In genomic region chr19:17539288-17540117, GRCh38 we compare ENCODE assay signal across 8 cellular contexts. TPM values are rescaled to one million over a fixed set of nuclear protein-coding genes. Genes with fewer than 3 reads are reported as not detected.
DNase-seq lines count a peak whose midpoint lies in the region; ATAC-seq, FAIRE-seq and TF ChIP-seq lines count a peak whose summit lies in the region.

No MANE protein-coding gene starts in this region.

- H3K27ac Mint-ChIP-seq in activated CD4-positive, alpha-beta memory T cell treated with anti-CD3 and anti-CD28 coated beads, Interleukin-2, amount 10 ng/mL, durations not matched to agents 7 days and 5 days = no peak overlapping the region

- POLR2A ChIA-PET in activated CD4-positive, alpha-beta memory T cell treated with anti-CD3 and anti-CD28 coated beads, Interleukin-2, amount 10 ng/mL, durations not matched to agents 7 days and 5 days (lab: Charles Lee) = interaction anchor here (0.6 to 2.0 kb wide), 2 partner anchors 17 to 28 kb away, joined by 3 to 8 read pairs; partner anchors contain the start of gene PGLS

- CTCF ChIA-PET in activated CD4-positive, alpha-beta memory T cell treated with anti-CD3 and anti-CD28 coated beads, Interleukin-2, amount 10 ng/mL, durations not matched to agents 7 days and 5 days (lab: Charles Lee) = interaction anchor here (0.6 to 1.5 kb wide), 2 partner anchors 34 to 45 kb away, joined by 4 to 5 read pairs; no protein-coding TSS in a partner anchor

- H3K36me3 Mint-ChIP-seq in activated CD4-positive, alpha-beta memory T cell treated with anti-CD3 and anti-CD28 coated beads, Interleukin-2, amount 10 ng/mL, durations not matched to agents 7 days and 5 days (ENCODE audit: low read depth) = no peaks in the 10 kb centered on the region

- peaks cover 18% of the 10 kb centered on the region for H3K4me1 Mint-ChIP-seq in activated CD4-positive, alpha-beta memory T cell treated with anti-CD3 and anti-CD28 coated beads, Interleukin-2, amount 10 ng/mL, durations not matched to agents 7 days and 5 days

- TF ChIP-seq POLR2A in GM12891 (IDR thresholded peaks at IDR 0.05; ENCODE audit: low read depth, low read length) = no peak
- no peak for TF ChIP-seq POLR2A in lower leg skin (IDR thresholded peaks at IDR 0.05)

- peak overlapping the region; percentile 74 for H3K4me3 Mint-ChIP-seq in activated CD4-positive, alpha-beta memory T cell treated with anti-CD3 and anti-CD28 coated beads, Interleukin-2, amount 10 ng/mL, durations not matched to agents 7 days and 5 days

- DNase-seq in GM12891 (ENCODE audit: insufficient read length, low spot score) = peak; percentile 90
- DNase-seq in HS-27A (ENCODE audit: low read depth) = peak; percentile 90
- DNase-seq in NCI-H82 treated with DMSO at 0.1 percent for 48 hours (lab: John Stamatoyannopoulos, UW; ENCODE audit: unreplicated experiment) = peak; percentile 100
- peak; percentile 98 for DNase-seq in activated CD4-positive, alpha-beta memory T cell treated with anti-CD3 and anti-CD28 coated beads, Interleukin-2, amount 10 ng/mL, durations not matched to agents 7 days and 5 days
- DNase-seq in ecto neural progenitor cell (ENCODE audit: low spot score) = peak; percentile 98
- DNase-seq in lower leg skin (ENCODE audit: low spot score in 2 of 2) = peak; percentile 95 to 99
- peak; percentile 95 for DNase-seq in stimulated activated CD4-positive, alpha-beta T cell treated with anti-CD3 and anti-CD28 coated beads, Interleukin-4, amount 100 ng/mL, for 1 hour

- peak overlapping the region; percentile 20 for H3K4me3 ChIP-seq in lower leg skin (ENCODE audit: low read depth, poor library complexity, severe bottlenecking)

- no peak for ATAC-seq in GM21390 (IDR thresholded peaks at IDR 0.05; ENCODE audit: unreplicated experiment)

- WGBS in lower leg skin, 2 donors = 1 to 2% methylated on average over 47 to 57 of the region's 75 CpGs

- peaks cover 17% of the 10 kb centered on the region for H3K27me3 Mint-ChIP-seq in activated CD4-positive, alpha-beta memory T cell treated with anti-CD3 and anti-CD28 coated beads, Interleukin-2, amount 10 ng/mL, durations not matched to agents 7 days and 5 days

- intact Hi-C loops in lower leg skin (cut with DNase I; ENCODE audit: low total_unique reads) = no loop called here

- no peaks in the 10 kb centered on the region for H3K9me3 Mint-ChIP-seq in activated CD4-positive, alpha-beta memory T cell treated with anti-CD3 and anti-CD28 coated beads, Interleukin-2, amount 10 ng/mL, durations not matched to agents 7 days and 5 days

- peak; percentile 91 for FAIRE-seq in GM12891 (lab: Jason Lieb, UNC)

- no peak for TF ChIP-seq CTCF in lower leg skin (IDR thresholded peaks at IDR 0.05)

TF ChIP-seq in GM12891, 5 proteins besides CTCF, POLR2A, EP300 and RAD21:
- TF ChIP-seq PAX5 (IDR thresholded peaks at IDR 0.05; ENCODE audit: insufficient read depth, low read length, severe bottlenecking) = no peak
- TF ChIP-seq POLR2AphosphoS5 (IDR thresholded peaks at IDR 0.05; ENCODE audit: low read depth, low read length) = no peak
- no peak for TF ChIP-seq POU2F2 (IDR thresholded peaks at IDR 0.05; ENCODE audit: low read depth, low read length)
- TF ChIP-seq TAF1 (IDR thresholded peaks at IDR 0.05; ENCODE audit: low read depth, low read length) = no peak
- no peak for TF ChIP-seq SPI1 (IDR thresholded peaks at IDR 0.05; ENCODE audit: low read depth, low read length)
TF ChIP-seq in GM12891: peak in this region for 0.

RNA-seq across cellular contexts. Expression of gene COLGALT1, which starts 15.9 kb away (rescaled TPM):
- polyA plus RNA-seq in GM12891 (2012; ENCODE audit: low read depth, missing spikeins) = 14.4 TPM
- total RNA-seq in activated CD4-positive, alpha-beta memory T cell treated with anti-CD3 and anti-CD28 coated beads, Interleukin-2, amount 10 ng/mL, durations not matched to agents 7 days and 5 days = 10 to 100 TPM; 36.1 to 38.9 TPM
- 10 to 100 TPM; 46.8 to 59.3 (median 53.3) TPM for total RNA-seq in lower leg skin

RNA-seq across cellular contexts. Expression of gene PGLS, which starts 28.1 kb away (rescaled TPM):
- polyA plus RNA-seq in GM12891 (2012; ENCODE audit: low read depth, missing spikeins) = 80.9 TPM
- 10 to 100 TPM; 65.0 to 65.9 TPM for total RNA-seq in activated CD4-positive, alpha-beta memory T cell treated with anti-CD3 and anti-CD28 coated beads, Interleukin-2, amount 10 ng/mL, durations not matched to agents 7 days and 5 days
- 100 to 1,000 TPM; 107 to 130 (median 117) TPM for total RNA-seq in lower leg skin
